In genomic region chr6:24052632-24053031, GRCh38 we compare ENCODE assay signal across 13 cellular contexts.
"Had no signal": no experiment of that assay in that cellular context is flagged by ENCODE, and none has a peak within 500 bp of the region (broad histone marks: within the 10 kb centered on the region; RNA-seq: fewer than 3 reads in every experiment).

No MANE protein-coding gene starts in this region.

- H3K4me3 ChIP-seq: gastroesophageal sphincter, psoas muscle, SK-N-MC, transverse colon had no signal

- H3K4me1 Mint-ChIP-seq: activated T-helper 17 cell treated with anti-CD3 and anti-CD28 coated beads, Interleukin-2, amount 50 U/mL, for 72 hours; memory B cell; natural killer cell had no signal

- DNase-seq: activated naive CD4-positive, alpha-beta T cell treated with Interleukin-2 at 50 U/mL for 16 hours; erythroblast; islet precursor cell; natural killer cell; psoas muscle; stimulated activated CD4-positive, alpha-beta T cell treated with anti-CD3 and anti-CD28 coated beads, Interleukin-1b, Interleukin-23, amount 100 ng/mL, for 48 hours; T-helper 9 cell; transverse colon had no signal

- H3K36me3 ChIP-seq: gastroesophageal sphincter, transverse colon had no signal

- H3K27me3 ChIP-seq: gastroesophageal sphincter, transverse colon had no signal

- H3K36me3 Mint-ChIP-seq: memory B cell, natural killer cell had no signal

- H3K4me3 Mint-ChIP-seq: activated T-helper 17 cell treated with anti-CD3 and anti-CD28 coated beads, Interleukin-2, amount 50 U/mL, for 72 hours; memory B cell; natural killer cell had no signal

- H3K27ac Mint-ChIP-seq: activated T-helper 17 cell treated with anti-CD3 and anti-CD28 coated beads, Interleukin-2, amount 50 U/mL, for 72 hours; memory B cell; natural killer cell had no signal

- H3K27me3 Mint-ChIP-seq: memory B cell had no signal

- ATAC-seq: activated T-helper 17 cell treated with anti-CD3 and anti-CD28 coated beads, Interleukin-2, amount 50 U/mL, for 72 hours; gastroesophageal sphincter; left lobe of liver; natural killer cell; psoas muscle had no signal
